ENCODE assay signal across 8 cellular contexts in genomic region chr11:107916671-107917241, GRCh38. TPM values are rescaled to one million over a fixed set of nuclear protein-coding genes. Genes with fewer than 3 reads are reported as not detected.
DNase-seq lines count a peak whose midpoint lies in the region; ATAC-seq and TF ChIP-seq lines count a peak whose summit lies in the region.

No MANE protein-coding gene starts in this region.

- peak; percentile 66 for ATAC-seq in GM18498 (IDR thresholded peaks at IDR 0.05; ENCODE audit: unreplicated experiment)
- no peak for ATAC-seq in HG02870 (IDR thresholded peaks at IDR 0.05; ENCODE audit: unreplicated experiment)
- no peak for ATAC-seq in GM21367 (IDR thresholded peaks at IDR 0.05; ENCODE audit: unreplicated experiment)

- peak overlapping the region in 1 of 7 donors; percentile 64 for H3K27ac Mint-ChIP-seq in CD14-positive monocyte

- H3K27me3 Mint-ChIP-seq in CD14-positive monocyte (ENCODE audit: low read depth in 3 of 3): peaks cover 0 to 12% (median 10%) of the 10 kb centered on the region in 3 donors

- intact Hi-C loops in CD14-positive monocyte (cut with micrococcal nuclease): no loop called here

- H3K36me3 Mint-ChIP-seq in CD14-positive monocyte: no peaks in the 10 kb centered on the region

- H3K4me3 Mint-ChIP-seq in CD14-positive monocyte: no peak overlapping the region

- peaks cover 6% of the 10 kb centered on the region for H3K4me1 Mint-ChIP-seq in CD14-positive monocyte

- peaks cover 0 to 3% (median 1%) of the 10 kb centered on the region in 7 donors for H3K9me3 Mint-ChIP-seq in CD14-positive monocyte

- DNase-seq in CD14-positive monocyte (ENCODE audit: low spot score) (peak; percentile 49), NCI-H2029 treated with DMSO at 0.1 percent for 48 hours (lab: John Stamatoyannopoulos, UW) (peak; percentile 12), kidney tubule cell (ENCODE audit: low spot score) (peak; percentile 13), SW480 (ENCODE audit: low spot score) (no peak)
- peak; percentile 28 to 54 for DNase-seq in activated T-cell treated with anti-CD3 and anti-CD28 coated beads, Interleukin-2, amount 50 U/mL, for 48 hours

- TF ChIP-seq CTCF in CD14-positive monocyte (IDR thresholded peaks at IDR 0.05): peak; percentile 97

RNA-seq across cellular contexts. Expression of gene RAB39A, which starts 11.5 kb away (rescaled TPM):
- polyA plus RNA-seq in CD14-positive monocyte: 1 to 10 TPM; 1.9 to 3.9 TPM

RNA-seq across cellular contexts. Expression of gene SLC35F2, which starts 58.2 kb away (rescaled TPM):
- polyA plus RNA-seq in CD14-positive monocyte: under 1 TPM in 1 of 2 donors, not detected in 1; 0.24 TPM
